8 cellular contexts compared by ENCODE assay signal in the genomic region with DNA sequence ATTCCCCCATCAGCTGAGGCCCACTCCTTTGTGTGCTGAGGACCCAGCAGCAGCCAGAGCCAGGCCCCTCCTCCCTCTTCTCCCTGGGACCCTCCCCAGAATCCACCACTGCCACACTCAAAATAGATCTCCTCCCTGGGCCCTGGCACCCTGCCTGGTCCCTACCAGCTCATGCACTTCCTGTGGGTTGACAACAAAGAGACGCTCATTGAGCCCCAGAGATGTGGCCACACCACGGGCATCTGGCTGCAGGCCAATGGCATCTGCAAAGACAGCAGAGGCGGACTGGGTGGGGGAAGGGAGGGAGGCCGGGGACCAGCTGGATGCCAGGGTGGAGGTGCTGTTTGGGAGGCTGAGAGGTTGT. TPM values are rescaled to one million over a fixed set of nuclear protein-coding genes. Genes with fewer than 3 reads are reported as not detected.
DNase-seq lines count a peak whose midpoint lies in the region; ATAC-seq and TF ChIP-seq lines count a peak whose summit lies in the region.

No MANE protein-coding gene starts in this region.

- intact Hi-C loops in activated B cell treated with CpG ODN at 0.5 μM for 24 hours (cut with micrococcal nuclease), result loop anchor here (2.0 kb wide), 1 partner anchor 35 kb away; the partner anchor contains the start of gene RPAP3

- H3K4me3 ChIP-seq in upper lobe of left lung, result no peak overlapping the region

- peaks cover 35 to 50% (median 43%) of the 10 kb centered on the region in 4 donors for H3K4me1 ChIP-seq in upper lobe of left lung

- H3K27me3 Mint-ChIP-seq in activated B cell treated with CpG ODN at 0.5 μM for 24 hours, result no peaks in the 10 kb centered on the region
- peaks cover 15% of the 10 kb centered on the region for H3K27me3 Mint-ChIP-seq in nephron (ENCODE audit: low read depth)

- H3K9me3 ChIP-seq in upper lobe of left lung, result no peaks in the 10 kb centered on the region

- H3K4me3 Mint-ChIP-seq in activated B cell treated with CpG ODN at 0.5 μM for 24 hours (peak overlapping the region; percentile 33), nephron (peak overlapping the region in 1 of 3 experiments; percentile 9)

- H3K9me3 Mint-ChIP-seq in activated B cell treated with CpG ODN at 0.5 μM for 24 hours, result no peaks in the 10 kb centered on the region
- H3K9me3 Mint-ChIP-seq in nephron, result no peaks in the 10 kb centered on the region

- peaks cover 0 to 9% (median 2%) of the 10 kb centered on the region in 4 donors for H3K36me3 ChIP-seq in upper lobe of left lung

- 9 to 23% methylated on average over 4 of the region's 4 CpGs for WGBS in upper lobe of left lung, 2 donors

- H3K27me3 ChIP-seq in upper lobe of left lung, result no peaks in the 10 kb centered on the region

- no peak for TF ChIP-seq EP300 in upper lobe of left lung (IDR thresholded peaks at IDR 0.05)

- POLR2A ChIA-PET in activated B cell treated with CpG ODN at 0.5 μM for 24 hours (lab: Charles Lee), result interaction anchor here (0.8 to 6.6 kb wide), 12 partner anchors 9 to 97 kb away, joined by 3 to 84 read pairs (median 6); partner anchors contain the start of genes ENDOU, HDAC7, RAPGEF3 and RPAP3

- peak overlapping the region; percentile 97 for H3K27ac ChIP-seq in cingulate gyrus (ENCODE audit: low read depth, low read length)
- peak overlapping the region in 3 of 4 donors; percentile 58 to 74 (median 64) for H3K27ac ChIP-seq in upper lobe of left lung

- ATAC-seq in GM18511 (IDR thresholded peaks at IDR 0.05; ENCODE audit: unreplicated experiment), result peak; percentile 35
- ATAC-seq in activated B cell treated with CpG ODN at 0.5 μM for 24 hours (ENCODE audit: low read depth), result peak; percentile 32
- peak in 1 of 2 donors; percentile 30 for ATAC-seq in upper lobe of left lung (ENCODE audit: low FRiP score in 2 of 2)
- ATAC-seq in left lobe of liver, result no peak
- ATAC-seq in HG03159 (IDR thresholded peaks at IDR 0.05; ENCODE audit: unreplicated experiment), result no peak

- CTCF ChIA-PET in activated B cell treated with CpG ODN at 0.5 μM for 24 hours (lab: Charles Lee), result interaction anchor here (0.8 to 10.0 kb wide), 21 partner anchors 9 to 107 kb away, joined by 3 to 416 read pairs (median 11); partner anchors contain the start of genes ENDOU, RAPGEF3, RPAP3 and SLC48A1

- no peaks in the 10 kb centered on the region for H3K36me3 Mint-ChIP-seq in activated B cell treated with CpG ODN at 0.5 μM for 24 hours (ENCODE audit: low read depth)
- H3K36me3 Mint-ChIP-seq in nephron (ENCODE audit: low read depth), result no peaks in the 10 kb centered on the region

- DNase-seq in NCI-H128 (lab: John Stamatoyannopoulos, UW; ENCODE audit: unreplicated experiment), result peak; percentile 83
- DNase-seq in activated B cell treated with CpG ODN at 0.5 μM for 24 hours, result no peak
- DNase-seq in upper lobe of left lung, result peak; percentile 65 to 81
- no peak for DNase-seq in left lobe of liver (ENCODE audit: low spot score)

- TF ChIP-seq POLR2A in upper lobe of left lung (IDR thresholded peaks at IDR 0.05), result no peak

- H3K27ac Mint-ChIP-seq in activated B cell treated with CpG ODN at 0.5 μM for 24 hours (peak overlapping the region; percentile 82), nephron (peak overlapping the region; percentile 46 to 78 (median 57))

- TF ChIP-seq CTCF in activated B cell treated with CpG ODN at 0.5 μM for 24 hours (IDR thresholded peaks at IDR 0.05), result no peak
- TF ChIP-seq CTCF in nephron (IDR thresholded peaks at IDR 0.05; ENCODE audit: unreplicated experiment in 3 of 3), result no peak
- TF ChIP-seq CTCF in upper lobe of left lung (IDR thresholded peaks at IDR 0.05), result no peak

- peaks cover 63% of the 10 kb centered on the region for H3K4me1 Mint-ChIP-seq in activated B cell treated with CpG ODN at 0.5 μM for 24 hours
- peaks cover 49% of the 10 kb centered on the region for H3K4me1 Mint-ChIP-seq in nephron

RNA-seq across cellular contexts. Expression of gene ENDOU, which starts 16.0 kb away (rescaled TPM):
- total RNA-seq in activated B cell treated with CpG ODN at 0.5 μM for 24 hours (0.24 and 0.37 TPM in 2 replicates), upper lobe of left lung (1 to 10 TPM in 2 of 6 donors, under 1 TPM in 2, not detected in 2; 0.14 to 2.1 (median 0.83) TPM), left lobe of liver (not detected)

RNA-seq across cellular contexts. Expression of gene RAPGEF3, which starts 17.4 kb away (rescaled TPM):
- total RNA-seq in activated B cell treated with CpG ODN at 0.5 μM for 24 hours (2.7 and 5.0 TPM in 2 replicates), upper lobe of left lung (10 to 100 TPM; 19.0 to 94.0 (median 52.1) TPM), left lobe of liver (2.1 TPM)

RNA-seq across cellular contexts. Expression of gene SLC48A1, which starts 31.7 kb away (rescaled TPM):
- 12.7 and 12.8 TPM in 2 replicates for total RNA-seq in activated B cell treated with CpG ODN at 0.5 μM for 24 hours
- total RNA-seq in upper lobe of left lung, result 10 to 100 TPM; 26.5 to 36.5 (median 33.9) TPM
- 14.1 TPM for total RNA-seq in left lobe of liver

RNA-seq across cellular contexts. Expression of gene RPAP3, which starts 35.5 kb away (rescaled TPM):
- total RNA-seq in activated B cell treated with CpG ODN at 0.5 μM for 24 hours (58.4 and 60.5 TPM in 2 replicates), upper lobe of left lung (10 to 100 TPM in 5 of 6 donors, 1 to 10 TPM in 1; 6.5 to 28.0 (median 16.4) TPM), left lobe of liver (5.8 TPM)

Comparison
In these comparisons a context has a peak if more than half of its experiments do, and no peak if none do; other contexts are left out.
1. ATAC-seq: peak in GM18511 (single experiment) and activated B cell treated with CpG ODN at 0.5 μM for 24 hours (single experiment); none in left lobe of liver (single experiment) and HG03159 (single experiment).
2. DNase-seq: peak in NCI-H128 (single experiment) and upper lobe of left lung (2 of 2); none in activated B cell treated with CpG ODN at 0.5 μM for 24 hours (single experiment) and left lobe of liver (single experiment).